ENCODE assay signal across 15 cellular contexts in genomic region chr5:145236966-145237365, GRCh38.
A peak's percentile ranks its signal among the peaks of the same experiment; 100 is the strongest.
DNase-seq lines count a peak whose midpoint lies in the region; ATAC-seq, FAIRE-seq and TF ChIP-seq lines count a peak whose summit lies in the region.
"Had no signal": no experiment of that assay in that cellular context is flagged by ENCODE, and none has a peak within 500 bp of the region (broad histone marks: within the 10 kb centered on the region; RNA-seq: fewer than 3 reads in every experiment).

No MANE protein-coding gene starts in this region.

- BruUV-seq in IMR-90 (replicated peaks; lab: Mats Ljungman, UMichigan) = no TSS peak

- H3K4me2 ChIP-seq in IMR-90 (ENCODE audit: low read depth, low read length) (no peak overlapping the region), H1 (ENCODE audit: insufficient read depth in 1 of 2, low read depth in 2 of 2, low read length in 2 of 2) (no peak overlapping the region)

- H3K23ac ChIP-seq in IMR-90 (ENCODE audit: low read depth, low read length) (no peak overlapping the region), H1 (ENCODE audit: insufficient read length) (no peak overlapping the region)

- H3K27ac ChIP-seq in IMR-90 (ENCODE audit: insufficient read depth, low read length) (no peak overlapping the region), H1 (ENCODE audit: low read depth, low read length) (no peak overlapping the region)

- H4K20me1 ChIP-seq in IMR-90 (ENCODE audit: insufficient read depth, low read length) (no peaks in the 10 kb centered on the region), H1 (replicated peaks in 1 of 2; ENCODE audit: control insufficient read depth in 1 of 2, insufficient read depth in 2 of 2, low read length in 2 of 2) (no peaks in the 10 kb centered on the region)

- TF ChIP-seq POLR2A in IMR-90 (IDR thresholded peaks at IDR 0.05; ENCODE audit: low read depth, low read length) (no peak), H1 (IDR thresholded peaks at IDR 0.05; ENCODE audit: control extremely low read depth in 1 of 2, low read depth in 2 of 2, low read length in 2 of 2) (no peak)

- H2AK5ac ChIP-seq in IMR-90 (ENCODE audit: low read depth, low read length) (no peak overlapping the region), H1 (ENCODE audit: low read depth, low read length) (no peak overlapping the region)

- peak overlapping the region; percentile 53 for H2BK20ac ChIP-seq in IMR-90 (ENCODE audit: low read depth, low read length)
- H2BK20ac ChIP-seq in H1 (ENCODE audit: low read length) = peak overlapping the region; percentile 66; the same call in 1 of the 2 replicates

- FAIRE-seq in H1 (lab: Jason Lieb, UNC) = no peak
- FAIRE-seq: GM12878, HepG2 had no signal

- no peaks in the 10 kb centered on the region for H3K23me2 ChIP-seq in H1 (ENCODE audit: low read depth, low read length)

- TF ChIP-seq RAD21 in IMR-90 (IDR thresholded peaks at IDR 0.05; ENCODE audit: low read length) (no peak), H1 (IDR thresholded peaks at IDR 0.05 in 1 of 2, conservative IDR thresholded peaks at IDR 0.05 in 1 of 2; ENCODE audit: low read depth in 2 of 2, low read length in 2 of 2) (no peak)

- H2AK9ac ChIP-seq in IMR-90 (replicated peaks; ENCODE audit: low read depth, low read length, poor library complexity) = no peak overlapping the region

- H2BK15ac ChIP-seq in IMR-90 (ENCODE audit: low read depth, low read length) (0 out of 3 replicates have a peak overlapping the region, but pooled peaks have one; percentile 9), H1 (ENCODE audit: low read length) (no peak overlapping the region; the same call in 1 of the 2 replicates)

- H2AFZ ChIP-seq in IMR-90 (replicated peaks; ENCODE audit: low read length, poor library complexity) (no peak overlapping the region), H1 (ENCODE audit: low read length) (no peak overlapping the region)

- H4K8ac ChIP-seq in IMR-90 (ENCODE audit: low read depth in 2 of 2, low read length in 2 of 2) = no peak overlapping the region; a peak in 1 of 4 replicates
- no peak overlapping the region for H4K8ac ChIP-seq in H1 (ENCODE audit: extremely low read depth, insufficient read depth, low read length)

- H3K79me2 ChIP-seq in H1 (ENCODE audit: control insufficient read depth in 1 of 2, insufficient read depth in 2 of 2, low read length in 2 of 2) = no peaks in the 10 kb centered on the region

- intact Hi-C loops in IMR-90 (cut with micrococcal nuclease) = loop anchor here (5.0 kb wide), 1 partner anchor 1030 kb away; no protein-coding TSS in a partner anchor

- WGBS in IMR-90 (ENCODE audit: extremely low coverage in 2 of 2, insufficient read length in 1 of 2), 2 experiments = no CpG with 5 or more reads among the region's 1 CpG
- WGBS in H1 (ENCODE audit: extremely low coverage in 1 of 2, insufficient coverage in 1 of 2, insufficient read length in 1 of 2, insufficient replicate concordance in 2 of 2, low coverage in 1 of 2, low lambda C conversion rate in 2 of 2, missing lambda C conversion rate in 1 of 2), 2 experiments = 95% methylated on average over 1 of the region's 1 CpG; no CpG with 5 or more reads in 1 of the 2 experiments

- H3K4ac ChIP-seq in IMR-90 (ENCODE audit: low read depth, low read length) (no peak overlapping the region), H1 (replicated peaks; ENCODE audit: insufficient read length, low read depth, low read length) (no peak overlapping the region)

- no peak overlapping the region for H2BK12ac ChIP-seq in H1 (ENCODE audit: low read depth, low read length)

- H3K36me3 ChIP-seq in IMR-90 (ENCODE audit: control insufficient read depth, insufficient read depth, low read length) (no peaks in the 10 kb centered on the region), H1 (ENCODE audit: control insufficient read depth in 2 of 4, insufficient read depth in 4 of 4, low read length in 3 of 4) (no peaks in the 10 kb centered on the region)
- H3K36me3 ChIP-seq: BE2C had no signal

- no peak overlapping the region for H3K4me3 ChIP-seq in IMR-90 (ENCODE audit: insufficient read depth, low read depth, low read length)
- no peak overlapping the region for H3K4me3 ChIP-seq in H1 (ENCODE audit: extremely low read depth in 1 of 4, insufficient read depth in 2 of 4, low read depth in 3 of 4, low read length in 4 of 4)
- H3K4me3 ChIP-seq: GM12878 had no signal

- H3K18ac ChIP-seq in IMR-90 (ENCODE audit: low read depth, low read length) = no peak overlapping the region
- 0 out of 2 replicates have a peak overlapping the region, but pooled peaks have one; percentile 4 for H3K18ac ChIP-seq in H1 (ENCODE audit: extremely low read depth, low read length)

- 0 out of 2 replicates have a peak overlapping the region, but pooled peaks have one; percentile 2 for H2BK120ac ChIP-seq in IMR-90 (ENCODE audit: low read depth, low read length)
- H2BK120ac ChIP-seq in H1 (replicated peaks; ENCODE audit: low read depth, low read length) = no peak overlapping the region

- H3K79me1 ChIP-seq in IMR-90 (ENCODE audit: low read depth in 1 of 2, low read length in 2 of 2) (no peaks in the 10 kb centered on the region), H1 (ENCODE audit: low read depth, low read length) (no peaks in the 10 kb centered on the region)

- H3K27me3 ChIP-seq in IMR-90 (ENCODE audit: control insufficient read depth, insufficient read depth, low read length) = no peaks in the 10 kb centered on the region
- no peaks in the 10 kb centered on the region for H3K27me3 ChIP-seq in H1 (replicated peaks in 1 of 4; ENCODE audit: control insufficient read depth in 3 of 4, extremely low read depth in 1 of 4, insufficient read depth in 3 of 4, low read length in 3 of 4)
- H3K27me3 ChIP-seq: BE2C had no signal

- H3K4me1 ChIP-seq in IMR-90 (ENCODE audit: control insufficient read depth, insufficient read depth, low read length) = no peaks in the 10 kb centered on the region; the same call in 1 of the 2 replicates
- H3K4me1 ChIP-seq in H1 (replicated peaks in 1 of 4; ENCODE audit: control insufficient read depth in 3 of 4, insufficient read depth in 4 of 4, low read length in 3 of 4) = peaks cover 0 to 10% (median 0%) of the 10 kb centered on the region in 4 experiments; a peak in 2 of 7 replicates
- H3K4me1 ChIP-seq: BE2C had no signal

- POLR2A ChIA-PET in IMR-90 (lab: Charles Lee; ENCODE audit: unreplicated experiment) = no interaction called here
- POLR2A ChIA-PET in H1 (lab: Charles Lee; ENCODE audit: partially characterized antibody) = no interaction called here

- no peaks in the 10 kb centered on the region for H3K9me1 ChIP-seq in IMR-90 (ENCODE audit: insufficient read depth, low read length)

- H3K14ac ChIP-seq in IMR-90 (replicated peaks; ENCODE audit: low read depth, low read length) = no peak overlapping the region
- no peak overlapping the region for H3K14ac ChIP-seq in H1 (ENCODE audit: insufficient read length)

- no peak; the same call in none of the 2 replicates for ATAC-seq in IMR-90 (ENCODE audit: low read depth)

- DNase-seq in ELR (ENCODE audit: low read depth) (peak; percentile 27), IMR-90 (peak; percentile 17), H1 (ENCODE audit: low read depth in 1 of 2, low spot score in 2 of 2) (no peak), NCI-H1092 treated with DMSO at 0.1 percent for 48 hours (lab: John Stamatoyannopoulos, UW) (no peak), NCI-H1436 treated with DMSO at 0.1 percent for 48 hours (lab: John Stamatoyannopoulos, UW) (no peak)
- DNase-seq in stimulated activated naive CD4-positive, alpha-beta T cell (lab: John Stamatoyannopoulos, UW) = no peak
- DNase-seq: BE2C; C1 segment of cervical spinal cord; CD4-positive, CD25-positive, alpha-beta regulatory T cell; CD8-positive, alpha-beta memory T cell; COR-L47; H7; KG1 had no signal

- H3K9ac ChIP-seq in IMR-90 (ENCODE audit: low read depth, low read length) = no peak overlapping the region
- H3K9ac ChIP-seq in H1 (replicated peaks in 1 of 4; ENCODE audit: extremely low read depth in 1 of 4, low read depth in 3 of 4, low read length in 3 of 4) = no peak overlapping the region

- TF ChIP-seq CTCF in IMR-90 (conservative IDR thresholded peaks at IDR 0.05; ENCODE audit: low read depth, low read length) = no peak
- TF ChIP-seq CTCF in H1 (IDR thresholded peaks at IDR 0.05; ENCODE audit: control extremely low read depth in 1 of 3, insufficient read depth in 1 of 3, low read depth in 1 of 3, low read length in 3 of 3) = no peak

- CTCF ChIA-PET in IMR-90 (lab: Yijun Ruan, JAX) (interaction anchor here (0.5 kb wide), 1 partner anchor 395 kb away, joined by 5 read pairs; no protein-coding TSS in a partner anchor), H1 (lab: Charles Lee; ENCODE audit: partially characterized antibody) (interaction anchor here (1.3 to 3.2 kb wide), 12 partner anchors 11 to 1032 kb away, joined by 3 to 23 read pairs (median 4); no protein-coding TSS in a partner anchor)

- H3K9me3 ChIP-seq in IMR-90 (ENCODE audit: control insufficient read depth, insufficient read depth, low read length) (no peaks in the 10 kb centered on the region), H1 (ENCODE audit: insufficient read depth in 2 of 2, low read depth in 1 of 2, low read length in 1 of 2) (no peaks in the 10 kb centered on the region)
- H3K9me3 ChIP-seq: BE2C had no signal

- no peak for TF ChIP-seq EP300 in H1 (IDR thresholded peaks at IDR 0.05; ENCODE audit: borderline replicate concordance in 1 of 2, low read depth in 2 of 2, low read length in 2 of 2)

- H4K5ac ChIP-seq in IMR-90 (ENCODE audit: low read depth, low read length) (no peak overlapping the region), H1 (ENCODE audit: insufficient read length, low read depth, low read length) (no peak overlapping the region)

- H2BK5ac ChIP-seq in IMR-90 (ENCODE audit: low read depth, low read length, poor library complexity, severe bottlenecking) = no peak overlapping the region
- no peak overlapping the region for H2BK5ac ChIP-seq in H1 (ENCODE audit: low read depth, low read length)

- in situ Hi-C loops in IMR-90 (cut with MboI; ENCODE audit: low sequenced_read_pairs) = no loop called here

- H4K91ac ChIP-seq in IMR-90 (ENCODE audit: insufficient read depth, low read depth, low read length) = 0 out of 2 replicates have a peak overlapping the region, but pooled peaks have one; percentile 10
- H4K91ac ChIP-seq in H1 (replicated peaks; ENCODE audit: insufficient read length, low read length) = no peak overlapping the region

- dilution Hi-C loops in IMR-90 (cut with HindIII; ENCODE audit: low sequenced_read_pairs, unreplicated experiment) = no loop called here

- H3K56ac ChIP-seq in IMR-90 (ENCODE audit: extremely low read depth, insufficient read depth, low read length) = no peak overlapping the region
- H3K56ac ChIP-seq in H1 (replicated peaks; ENCODE audit: insufficient read length, low read depth, low read length) = no peak overlapping the region

TF ChIP-seq in H1, 55 proteins besides CTCF, POLR2A, EP300 and RAD21 (continues in another document):
- no peak for TF ChIP-seq EZH2 (IDR thresholded peaks at IDR 0.05; ENCODE audit: low read depth, low read length, severe bottlenecking)
- TF ChIP-seq MAFK (IDR thresholded peaks at IDR 0.05; ENCODE audit: low read depth, low read length) = no peak
- no peak for TF ChIP-seq ATF3 (IDR thresholded peaks at IDR 0.05; ENCODE audit: insufficient read depth, low read depth, low read length)
- TF ChIP-seq PHF8 (conservative IDR thresholded peaks at IDR 0.05; ENCODE audit: low read depth, low read length) = no peak

Comparison
In these comparisons a context has a peak if more than half of its experiments do, and no peak if none do; other contexts are left out.
1. DNase-seq: peak in ELR (single experiment) and IMR-90 (single experiment); none in H1 (0 of 2), NCI-H1092 treated with DMSO at 0.1 percent for 48 hours (single experiment), NCI-H1436 treated with DMSO at 0.1 percent for 48 hours (single experiment) and stimulated activated naive CD4-positive, alpha-beta T cell (0 of 6).